22 cellular contexts compared by ENCODE assay signal in the genomic region with DNA sequence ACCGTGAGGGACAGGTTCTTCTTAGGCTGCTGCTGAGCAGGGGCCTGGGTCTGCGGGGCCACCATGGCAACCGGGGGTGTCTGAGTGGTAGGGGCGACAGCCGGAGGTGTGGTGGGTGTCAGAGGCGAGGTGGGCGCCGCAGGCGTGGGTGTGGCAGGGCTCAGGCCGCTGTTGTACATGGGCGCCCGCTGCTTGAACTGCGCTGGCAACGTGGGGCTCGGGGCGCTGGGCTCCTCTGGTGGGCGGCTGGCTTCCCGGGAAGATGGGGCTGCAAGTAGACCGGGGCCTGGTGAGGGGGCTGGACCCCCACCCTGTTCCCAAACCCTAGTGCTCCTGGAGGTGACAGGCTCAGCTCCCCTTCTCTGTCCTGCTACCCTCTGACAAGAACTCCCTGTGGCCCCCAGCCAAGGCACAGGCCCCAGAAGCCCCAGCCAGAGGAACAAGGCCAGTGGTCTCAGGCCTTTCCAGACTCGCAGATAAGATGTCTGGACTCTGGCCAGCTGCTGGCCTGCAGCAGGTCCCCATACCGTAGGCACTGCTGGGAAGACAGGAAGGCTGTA. TPM values are rescaled to one million over a fixed set of nuclear protein-coding genes. Genes with fewer than 3 reads are reported as not detected.
A peak's percentile ranks its signal among the peaks of the same experiment; 100 is the strongest.
DNase-seq lines count a peak whose midpoint lies in the region; ATAC-seq, FAIRE-seq and TF ChIP-seq lines count a peak whose summit lies in the region.
"Had no signal": no experiment of that assay in that cellular context is flagged by ENCODE, and none has a peak within 500 bp of the region (broad histone marks: within the 10 kb centered on the region; RNA-seq: fewer than 3 reads in every experiment).

No MANE protein-coding gene starts in this region.

- no peak for FAIRE-seq in GM12878 (lab: Jason Lieb, UNC)
- FAIRE-seq in kidney (lab: Jason Lieb, UNC): no peak
- FAIRE-seq in H54 (lab: Jason Lieb, UNC): no peak

- H3K4me2 ChIP-seq in GM12878 (ENCODE audit: control insufficient read depth, insufficient read depth): no peak overlapping the region
- H3K4me2 ChIP-seq: PC-9 had no signal

- ATAC-seq in GM12878: no peak; the same call in 2 of the 3 replicates
- ATAC-seq in GM21723 (IDR thresholded peaks at IDR 0.05; ENCODE audit: unreplicated experiment): no peak

- no peaks in the 10 kb centered on the region for H3K27me3 Mint-ChIP-seq in MCF 10A (ENCODE audit: insufficient read depth, unreplicated experiment)
- H3K27me3 Mint-ChIP-seq: activated B cell treated with CpG ODN at 0.5 μM for 24 hours; CD4-positive, CD25-positive, alpha-beta regulatory T cell; central memory CD8-positive, alpha-beta T cell had no signal

- H3K4me3 ChIP-seq in breast epithelium: no peak overlapping the region
- H3K4me3 ChIP-seq in GM12878: no peak overlapping the region
- H3K4me3 ChIP-seq in kidney (ENCODE audit: low read length in 2 of 2): no peak overlapping the region
- H3K4me3 ChIP-seq in testis: no peak overlapping the region
- H3K4me3 ChIP-seq: esophagus squamous epithelium, PC-9, SJSA1, uterus had no signal

- H3K27ac Mint-ChIP-seq in MCF 10A (ENCODE audit: low read depth, unreplicated experiment): peak overlapping the region; percentile 36
- H3K27ac Mint-ChIP-seq: activated B cell treated with CpG ODN at 0.5 μM for 24 hours, immature natural killer cell had no signal

- no peaks in the 10 kb centered on the region for H4K20me1 ChIP-seq in GM12878 (ENCODE audit: control insufficient read depth, insufficient read depth)

- peaks cover 12% of the 10 kb centered on the region for H3K36me3 ChIP-seq in breast epithelium
- H3K36me3 ChIP-seq in GM12878 (ENCODE audit: control insufficient read depth in 2 of 2, insufficient read depth in 2 of 2, low read length in 1 of 2): peaks cover 12 to 53% of the 10 kb centered on the region in 2 experiments; a peak in 3 of 4 replicates
- H3K36me3 ChIP-seq in kidney (ENCODE audit: control insufficient read depth in 1 of 2, insufficient read depth in 2 of 2, low read length in 2 of 2): peaks cover 5 to 43% of the 10 kb centered on the region in 2 donors
- H3K36me3 ChIP-seq in testis (ENCODE audit: low read depth, missing control alignments): no peaks in the 10 kb centered on the region
- H3K36me3 ChIP-seq: uterus had no signal

- CTCF ChIA-PET in MCF 10A (lab: Yijun Ruan, JAX): no interaction called here
- CTCF ChIA-PET in GM12878 (lab: Yijun Ruan, JAX): no interaction called here

- H3K9me3 ChIP-seq in breast epithelium (no peaks in the 10 kb centered on the region), GM12878 (replicated peaks; ENCODE audit: control insufficient read depth, insufficient read depth, low read length) (no peaks in the 10 kb centered on the region), kidney (ENCODE audit: control insufficient read depth in 1 of 2, low read length in 2 of 2) (no peaks in the 10 kb centered on the region), testis (no peaks in the 10 kb centered on the region)
- H3K9me3 ChIP-seq: esophagus squamous epithelium, SJSA1, uterus had no signal

- H3K27ac ChIP-seq in breast epithelium (no peak overlapping the region), GM12878 (ENCODE audit: control insufficient read depth, insufficient read depth) (no peak overlapping the region), kidney (ENCODE audit: low read depth in 2 of 2, low read length in 2 of 2) (no peak overlapping the region), testis (no peak overlapping the region)
- H3K27ac ChIP-seq: PC-9, SJSA1, uterus had no signal

- H3K9me3 Mint-ChIP-seq in MCF 10A (ENCODE audit: unreplicated experiment): no peaks in the 10 kb centered on the region
- H3K9me3 Mint-ChIP-seq: activated B cell treated with CpG ODN at 0.5 μM for 24 hours; CD4-positive, CD25-positive, alpha-beta regulatory T cell; central memory CD8-positive, alpha-beta T cell; immature natural killer cell had no signal

- SMC1A ChIA-PET in GM12878 (lab: Charles Lee; ENCODE audit: uncharacterized antibody, unreplicated experiment): no interaction called here

- no peak overlapping the region for H3K4me3 Mint-ChIP-seq in MCF 10A (ENCODE audit: unreplicated experiment)
- H3K4me3 Mint-ChIP-seq: activated B cell treated with CpG ODN at 0.5 μM for 24 hours; CD4-positive, CD25-positive, alpha-beta regulatory T cell; central memory CD8-positive, alpha-beta T cell; immature natural killer cell had no signal

- no peak for TF ChIP-seq RAD21 in GM12878 (IDR thresholded peaks at IDR 0.05; ENCODE audit: insufficient read depth, low read depth, low read length)

- no peaks in the 10 kb centered on the region for H3K79me2 ChIP-seq in GM12878 (ENCODE audit: control insufficient read depth, insufficient read depth, low read length)

- H2AFZ ChIP-seq in GM12878 (ENCODE audit: control insufficient read depth, low read depth, low read length): no peak overlapping the region
- H2AFZ ChIP-seq: PC-9 had no signal

- no peak for TF ChIP-seq POLR2A in breast epithelium (IDR thresholded peaks at IDR 0.05)
- peak; percentile 24; the same call in 1 of the 2 replicates for TF ChIP-seq POLR2A in GM12878 (IDR thresholded peaks at IDR 0.05; ENCODE audit: low read depth, low read length)
- TF ChIP-seq POLR2A in testis (IDR thresholded peaks at IDR 0.05): no peak
- TF ChIP-seq POLR2A in H54 (IDR thresholded peaks at IDR 0.05; ENCODE audit: low read depth, low read length): no peak

- BruUV-seq in MCF 10A (replicated peaks; lab: Mats Ljungman, UMichigan) (no TSS peak), GM12878 (replicated peaks; lab: Mats Ljungman, UMichigan) (no TSS peak)

- in situ Hi-C loops in GM12878 (cut with MboI): no loop called here

- POLR2A ChIA-PET in MCF 10A (lab: Yijun Ruan, JAX): interaction anchor here (0.6 to 1.0 kb wide), 2 partner anchors 8 to 44 kb away, joined by 3 to 4 read pairs; no protein-coding TSS in a partner anchor
- POLR2A ChIA-PET in GM12878 (lab: Charles Lee): no interaction called here

- no peak overlapping the region for H3K9ac ChIP-seq in GM12878 (ENCODE audit: control insufficient read depth, insufficient read depth, low read length)
- no peak overlapping the region for H3K9ac ChIP-seq in kidney (ENCODE audit: low read length in 2 of 2)

- H3K4me1 ChIP-seq in breast epithelium: no peaks in the 10 kb centered on the region
- no peaks in the 10 kb centered on the region for H3K4me1 ChIP-seq in GM12878 (ENCODE audit: control insufficient read depth, insufficient read depth, low read length)
- no peaks in the 10 kb centered on the region for H3K4me1 ChIP-seq in kidney (ENCODE audit: control insufficient read depth in 1 of 2, insufficient read depth in 1 of 2, low read depth in 1 of 2, low read length in 2 of 2)
- peaks cover 7% of the 10 kb centered on the region for H3K4me1 ChIP-seq in testis
- H3K4me1 ChIP-seq: SJSA1, uterus had no signal

- no peak for DNase-seq in MCF 10A (ENCODE audit: unreplicated experiment)
- no peak for DNase-seq in breast epithelium (ENCODE audit: low spot score in 2 of 2)
- no peak for DNase-seq in GM12878 (ENCODE audit: low read depth, low spot score)
- DNase-seq in kidney: peak; percentile 66
- DNase-seq in testis: peak; percentile 40
- no peak for DNase-seq in H54 (ENCODE audit: insufficient read length, low spot score)
- DNase-seq in cerebellum (ENCODE audit: low spot score): no peak
- DNase-seq: activated B cell treated with CpG ODN at 0.5 μM for 24 hours; activated gamma-delta T cell; CD4-positive, CD25-positive, alpha-beta regulatory T cell; DMS153; effector CD8-positive, alpha-beta T cell; esophagus squamous epithelium; immature natural killer cell; NCI-H1417 treated with DMSO at 0.1 percent for 48 hours; NCI-H774; PC-9; stimulated activated CD4-positive, alpha-beta T cell treated with anti-CD3 and anti-CD28 coated beads, Interleukin-2, amount 100 ng/mL, for 24 hours; uterus had no signal

- H3K4me1 Mint-ChIP-seq in MCF 10A (ENCODE audit: insufficient read depth, unreplicated experiment): peaks cover 9% of the 10 kb centered on the region
- H3K4me1 Mint-ChIP-seq: activated B cell treated with CpG ODN at 0.5 μM for 24 hours; CD4-positive, CD25-positive, alpha-beta regulatory T cell; central memory CD8-positive, alpha-beta T cell had no signal

- H3K36me3 Mint-ChIP-seq in MCF 10A (ENCODE audit: insufficient read depth, unreplicated experiment): peaks cover 82% of the 10 kb centered on the region

- 85% methylated on average over 21 of the region's 21 CpGs for WGBS in GM12878 (ENCODE audit: insufficient coverage, insufficient replicate concordance, low lambda C conversion rate, missing lambda C conversion rate)
- WGBS in testis, 2 donors: 88 to 95% methylated on average over 19 to 21 of the region's 21 CpGs

- H3K27me3 ChIP-seq in breast epithelium (no peaks in the 10 kb centered on the region), GM12878 (replicated peaks in 1 of 2; ENCODE audit: control insufficient read depth in 2 of 2, insufficient read depth in 2 of 2, low read length in 1 of 2) (no peaks in the 10 kb centered on the region), testis (no peaks in the 10 kb centered on the region)
- H3K27me3 ChIP-seq: esophagus squamous epithelium, SJSA1, uterus had no signal

- TF ChIP-seq CTCF in MCF 10A (IDR thresholded peaks at IDR 0.05; ENCODE audit: unreplicated experiment) (no peak), breast epithelium (IDR thresholded peaks at IDR 0.05) (no peak), GM12878 (IDR thresholded peaks at IDR 0.05 in 2 of 3, conservative IDR thresholded peaks at IDR 0.05 in 1 of 3; ENCODE audit: control insufficient read depth in 2 of 3, extremely low read depth in 1 of 3, insufficient read depth in 1 of 3, low read depth in 3 of 3, low read length in 3 of 3) (no peak), kidney (IDR thresholded peaks at IDR 0.05; ENCODE audit: borderline replicate concordance, extremely low read depth, insufficient read depth) (no peak), testis (IDR thresholded peaks at IDR 0.05) (no peak)

- RAD21 ChIA-PET in GM12878 (lab: Charles Lee; ENCODE audit: unreplicated experiment): no interaction called here

- no peak for TF ChIP-seq EP300 in GM12878 (IDR thresholded peaks at IDR 0.05; ENCODE audit: borderline replicate concordance in 1 of 2, control insufficient read depth in 1 of 2, low read depth in 2 of 2, low read length in 2 of 2)

- intact Hi-C loops in MCF 10A (cut with micrococcal nuclease): no loop called here
- intact Hi-C loops in breast epithelium (cut with DNase I; ENCODE audit: low total_unique reads): no loop called here
- intact Hi-C loops in GM12878 (cut with micrococcal nuclease; ENCODE audit: unreplicated experiment): no loop called here
- intact Hi-C loops in kidney (cut with DNase I): no loop called here
- intact Hi-C loops in testis (cut with DNase I; ENCODE audit: low total_unique reads): no loop called here

RNA-seq across cellular contexts. Expression of gene NELFA, which starts 24.8 kb away (rescaled TPM):
- total RNA-seq in MCF 10A (2022): 30.1 and 36.2 TPM in 2 replicates
- total RNA-seq in breast epithelium: 10 to 100 TPM; 14.1 to 22.0 (median 18.4) TPM
- 57.2 and 62.2 TPM in 2 replicates for total RNA-seq in GM12878 (2013; cell fraction: nucleolus; rRNA removed)
- total RNA-seq in GM12878 (2014; rRNA removed): 17.7 and 21.6 TPM in 2 replicates
- total RNA-seq in GM12878 (2014; rRNA removed; fragmentation: Illumina TruSeq; extraction: Trizol): 7.2 and 8.1 TPM in 2 replicates
- total RNA-seq in GM12878 (2021): 33.8 and 35.2 TPM in 2 replicates
- polyA plus RNA-seq in GM12878 (2011; ENCODE audit: low read depth): 7.8 TPM
- 7.8 and 14.4 TPM in 2 replicates for polyA plus RNA-seq in GM12878 (2011; rRNA removed)
- 16.4 and 22.8 TPM in 2 replicates for polyA plus RNA-seq in GM12878 (2011; cell fraction: cytosol; rRNA removed)
- 61.3 and 74.5 TPM in 2 replicates for polyA plus RNA-seq in GM12878 (2011; cell fraction: nucleus; rRNA removed)
- 28.2 and 30.0 TPM in 2 replicates for polyA plus RNA-seq in GM12878 (2012)
- 2.6 and 6.5 TPM in 2 replicates for polyA plus RNA-seq in GM12878 (2014; fragmentation: Illumina TruSeq; extraction: Trizol)
- polyA plus RNA-seq in GM12878 (2014; fragmentation: Nextera tagmentation; extraction: Ambion mirVana): 1 to 10 TPM in 1 of 2 experiments, under 1 TPM in 1; 0.39 to 2.2 TPM
- polyA plus RNA-seq in GM12878 (2014; rRNA removed): 18.9 and 24.9 TPM in 2 replicates
- polyA plus RNA-seq in GM12878 (2016; fragmentation: Nextera tagmentation; extraction: Ambion mirVana): 10 to 100 TPM; 37.3 to 38.6 TPM
- polyA minus RNA-seq in GM12878 (2011; rRNA and poly(A)+ RNA removed): 7.6 and 15.5 TPM in 2 replicates
- polyA minus RNA-seq in GM12878 (2011; cell fraction: cytosol; rRNA and poly(A)+ RNA removed): 11.8 and 13.4 TPM in 2 replicates
- polyA minus RNA-seq in GM12878 (2011; cell fraction: nucleus; rRNA and poly(A)+ RNA removed): 17.9 and 37.1 TPM in 2 replicates
- total RNA-seq in kidney: 39.1 TPM
- 17.8 TPM for polyA plus RNA-seq in kidney (ENCODE audit: insufficient read depth, low read depth, low replicate concordance)
- 10 to 100 TPM; 72.5 to 77.9 TPM for total RNA-seq in testis
- polyA plus RNA-seq in testis (ENCODE audit: insufficient read depth, low read depth, low replicate concordance): 61.0 TPM
- total RNA-seq in cerebellum: 24.0 TPM

Comparison
In these comparisons a context has a peak if more than half of its experiments do, and no peak if none do; other contexts are left out.
1. DNase-seq: peak in kidney (single experiment) and testis (single experiment); none in MCF 10A (single experiment), breast epithelium (0 of 2), GM12878 (single experiment), H54 (single experiment) and cerebellum (single experiment).